In the genomic region with DNA sequence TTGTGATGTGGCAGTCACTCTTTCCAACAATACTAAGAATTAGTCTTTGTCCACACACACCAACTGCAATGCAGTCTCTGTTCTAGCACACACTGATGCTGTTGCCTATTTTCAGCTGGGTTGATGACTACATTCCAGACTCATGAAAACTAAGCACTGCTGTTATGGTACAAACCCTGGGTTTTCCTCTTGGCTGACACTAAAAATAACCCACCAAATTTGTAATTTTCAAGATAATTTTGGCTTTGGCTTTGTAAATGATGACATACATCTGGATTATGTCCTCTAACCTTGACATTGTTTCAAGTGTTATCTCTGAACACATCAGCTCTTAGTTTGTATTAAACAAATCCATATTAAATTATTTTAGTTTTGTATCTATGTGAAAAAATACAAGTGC, we compare ENCODE assay signal across 19 cellular contexts.
DNase-seq lines count a peak whose midpoint lies in the region; ATAC-seq, FAIRE-seq and TF ChIP-seq lines count a peak whose summit lies in the region.
"Had no signal": no experiment of that assay in that cellular context is flagged by ENCODE, and none has a peak within 500 bp of the region (broad histone marks: within the 10 kb centered on the region; RNA-seq: fewer than 3 reads in every experiment).

No MANE protein-coding gene starts in this region.

- no peak overlapping the region for H3K18ac ChIP-seq in IMR-90 (ENCODE audit: low read depth, low read length)

- H3K4ac ChIP-seq in IMR-90 (ENCODE audit: low read depth, low read length) = peak overlapping the region; percentile 8; the same call in 1 of the 2 replicates

- H3K36me3 ChIP-seq in IMR-90 (ENCODE audit: control insufficient read depth, insufficient read depth, low read length) (no peaks in the 10 kb centered on the region), GM12878 (ENCODE audit: control insufficient read depth in 2 of 2, insufficient read depth in 2 of 2, low read length in 1 of 2) (no peaks in the 10 kb centered on the region)
- H3K36me3 ChIP-seq: thoracic aorta had no signal

- CTCF ChIA-PET in IMR-90 (lab: Yijun Ruan, JAX) = no interaction called here
- CTCF ChIA-PET in GM12878 (lab: Yijun Ruan, JAX) = interaction anchor here (0.9 to 2.3 kb wide), 8 partner anchors 9 to 159 kb away, joined by 3 to 12 read pairs (median 4); no protein-coding TSS in a partner anchor

- no peak for FAIRE-seq in GM12878 (lab: Jason Lieb, UNC)
- FAIRE-seq: GM18507, islet of Langerhans had no signal

- H2AK5ac ChIP-seq in IMR-90 (ENCODE audit: low read depth, low read length) = no peak overlapping the region

- TF ChIP-seq POLR2A in IMR-90 (IDR thresholded peaks at IDR 0.05; ENCODE audit: low read depth, low read length) (no peak), GM12878 (IDR thresholded peaks at IDR 0.05; ENCODE audit: low read depth, low read length) (no peak)

- POLR2A ChIA-PET in IMR-90 (lab: Charles Lee; ENCODE audit: unreplicated experiment) = no interaction called here
- POLR2A ChIA-PET in GM12878 (lab: Charles Lee) = interaction anchor here (1.0 to 1.4 kb wide), 5 partner anchors 9 to 152 kb away, joined by 3 to 4 read pairs (median 3); no protein-coding TSS in a partner anchor

- DNase-seq in IMR-90 (peak; percentile 75), GM12878 (ENCODE audit: low read depth, low spot score) (no peak), hepatic stellate cell (ENCODE audit: low spot score) (peak; percentile 15), NCI-H2196 treated with DMSO at 0.1 percent for 48 hours (lab: John Stamatoyannopoulos, UW; ENCODE audit: unreplicated experiment) (no peak)
- DNase-seq: activated CD4-positive, alpha-beta T cell treated with anti-CD3 and anti-CD28 coated beads, Interleukin-2, amount 10 ng/mL, durations not matched to agents 24 days and 14 days; activated naive CD8-positive, alpha-beta T cell treated with anti-CD3 and anti-CD28 coated beads, Interleukin-2, amount 50 U/mL, for 24 hours; activated T-cell treated with anti-CD3 and anti-CD28 coated beads, Interleukin-2, amount 50 U/mL, for 4 hours; CD8-positive, alpha-beta memory T cell; dermis blood vessel endothelial cell; GDM1; NCI-H2171 treated with DMSO at 0.1 percent for 48 hours; SHP77 treated with DMSO at 0.1 percent for 48 hours had no signal

- no peak for TF ChIP-seq EP300 in GM12878 (IDR thresholded peaks at IDR 0.05; ENCODE audit: borderline replicate concordance in 1 of 2, control insufficient read depth in 1 of 2, low read depth in 2 of 2, low read length in 2 of 2)

- RAD21 ChIA-PET in GM12878 (lab: Charles Lee; ENCODE audit: unreplicated experiment) = interaction anchor here (1.0 to 5.4 kb wide), 9 partner anchors 10 to 160 kb away, joined by 3 to 48 read pairs (median 13); no protein-coding TSS in a partner anchor

- peak overlapping the region; percentile 65 for H2BK5ac ChIP-seq in IMR-90 (ENCODE audit: low read depth, low read length, poor library complexity, severe bottlenecking)

- H3K9me3 ChIP-seq in IMR-90 (ENCODE audit: control insufficient read depth, insufficient read depth, low read length) = no peaks in the 10 kb centered on the region
- no peaks in the 10 kb centered on the region; the same call in 1 of the 3 replicates for H3K9me3 ChIP-seq in GM12878 (replicated peaks; ENCODE audit: control insufficient read depth, insufficient read depth, low read length)
- H3K9me3 ChIP-seq: mucosa of descending colon, thoracic aorta had no signal

- peaks cover 9% of the 10 kb centered on the region for H3K9me1 ChIP-seq in IMR-90 (ENCODE audit: insufficient read depth, low read length)

- no peak for TF ChIP-seq RAD21 in IMR-90 (IDR thresholded peaks at IDR 0.05; ENCODE audit: low read length)
- no peak for TF ChIP-seq RAD21 in GM12878 (IDR thresholded peaks at IDR 0.05; ENCODE audit: insufficient read depth, low read depth, low read length)

- H3K79me2 ChIP-seq in GM12878 (ENCODE audit: control insufficient read depth, insufficient read depth, low read length) = no peaks in the 10 kb centered on the region

- TF ChIP-seq CTCF in IMR-90 (conservative IDR thresholded peaks at IDR 0.05; ENCODE audit: low read depth, low read length) (no peak), GM12878 (IDR thresholded peaks at IDR 0.05 in 2 of 3, conservative IDR thresholded peaks at IDR 0.05 in 1 of 3; ENCODE audit: control insufficient read depth in 2 of 3, extremely low read depth in 1 of 3, insufficient read depth in 1 of 3, low read depth in 3 of 3, low read length in 3 of 3) (no peak)

- peak overlapping the region; percentile 52; the same call in 1 of the 2 replicates for H3K27ac ChIP-seq in IMR-90 (ENCODE audit: insufficient read depth, low read length)
- H3K27ac ChIP-seq in GM12878 (ENCODE audit: control insufficient read depth, insufficient read depth) = no peak overlapping the region
- H3K27ac ChIP-seq in temporal lobe (ENCODE audit: low read depth, low read length) = peak overlapping the region; percentile 98
- H3K27ac ChIP-seq: thoracic aorta had no signal

- peak overlapping the region; percentile 27; the same call in 1 of the 2 replicates for H2BK20ac ChIP-seq in IMR-90 (ENCODE audit: low read depth, low read length)

- no peak overlapping the region for H2BK15ac ChIP-seq in IMR-90 (ENCODE audit: low read depth, low read length)

- no peak overlapping the region for H2AFZ ChIP-seq in IMR-90 (replicated peaks; ENCODE audit: low read length, poor library complexity)
- no peak overlapping the region for H2AFZ ChIP-seq in GM12878 (ENCODE audit: control insufficient read depth, low read depth, low read length)

- no peak overlapping the region for H3K23ac ChIP-seq in IMR-90 (ENCODE audit: low read depth, low read length)

- no peak overlapping the region for H3K14ac ChIP-seq in IMR-90 (replicated peaks; ENCODE audit: low read depth, low read length)

- H3K56ac ChIP-seq in IMR-90 (ENCODE audit: extremely low read depth, insufficient read depth, low read length) = no peak overlapping the region

- H3K9ac ChIP-seq in IMR-90 (ENCODE audit: low read depth, low read length) (no peak overlapping the region), GM12878 (ENCODE audit: control insufficient read depth, insufficient read depth, low read length) (no peak overlapping the region)

- H3K4me2 ChIP-seq in IMR-90 (ENCODE audit: low read depth, low read length) (no peak overlapping the region), GM12878 (ENCODE audit: control insufficient read depth, insufficient read depth) (no peak overlapping the region)

- H3K4me1 ChIP-seq in IMR-90 (ENCODE audit: control insufficient read depth, insufficient read depth, low read length) (peaks cover 6% of the 10 kb centered on the region), GM12878 (ENCODE audit: control insufficient read depth, insufficient read depth, low read length) (peaks cover 12% of the 10 kb centered on the region; the same call in 1 of the 2 replicates)

- H4K91ac ChIP-seq in IMR-90 (ENCODE audit: insufficient read depth, low read depth, low read length) = no peak overlapping the region

- intact Hi-C loops in IMR-90 (cut with micrococcal nuclease) (loop anchor here (1.0 kb wide), 1 partner anchor 148 kb away; no protein-coding TSS in a partner anchor), GM12878 (cut with micrococcal nuclease; ENCODE audit: unreplicated experiment) (loop anchor here (5.0 kb wide), 2 partner anchors 69 to 89 kb away; no protein-coding TSS in a partner anchor)

- H3K79me1 ChIP-seq in IMR-90 (ENCODE audit: low read depth in 1 of 2, low read length in 2 of 2) = 0 out of 4 replicates have a peak, but pooled peaks cover 0 to 3% of the 10 kb centered on the region in 2 experiments

- H3K27me3 ChIP-seq in IMR-90 (ENCODE audit: control insufficient read depth, insufficient read depth, low read length) = no peaks in the 10 kb centered on the region
- H3K27me3 ChIP-seq in GM12878 (replicated peaks in 1 of 2; ENCODE audit: control insufficient read depth in 2 of 2, insufficient read depth in 2 of 2, low read length in 1 of 2) = no peaks in the 10 kb centered on the region

- no peak overlapping the region for H2AK9ac ChIP-seq in IMR-90 (replicated peaks; ENCODE audit: low read depth, low read length, poor library complexity)

- H4K5ac ChIP-seq in IMR-90 (ENCODE audit: low read depth, low read length) = no peak overlapping the region

- H4K20me1 ChIP-seq in IMR-90 (ENCODE audit: insufficient read depth, low read length) (no peaks in the 10 kb centered on the region), GM12878 (ENCODE audit: control insufficient read depth, insufficient read depth) (no peaks in the 10 kb centered on the region)

- ATAC-seq in IMR-90 (ENCODE audit: low read depth) = peak; percentile 67
- no peak for ATAC-seq in GM12878
- ATAC-seq in esophagus mucosa = no peak
- no peak for ATAC-seq in GM18519 (IDR thresholded peaks at IDR 0.05; ENCODE audit: low FRiP score, unreplicated experiment)
- ATAC-seq: activated naive CD8-positive, alpha-beta T cell treated with anti-CD3 and anti-CD28 coated beads, Interleukin-2, amount 50 U/mL, for 24 hours; activated T-cell treated with anti-CD3 and anti-CD28 coated beads, Interleukin-2, amount 50 U/mL, for 4 hours; mucosa of descending colon had no signal

- H3K4me3 ChIP-seq in IMR-90 (ENCODE audit: insufficient read depth, low read depth, low read length) (no peak overlapping the region), GM12878 (no peak overlapping the region)
- H3K4me3 ChIP-seq: mucosa of descending colon, thoracic aorta had no signal

- dilution Hi-C loops in IMR-90 (cut with HindIII; ENCODE audit: low sequenced_read_pairs, unreplicated experiment) = no loop called here

- SMC1A ChIA-PET in GM12878 (lab: Charles Lee; ENCODE audit: uncharacterized antibody, unreplicated experiment) = interaction anchor here (0.7 to 8.6 kb wide), 21 partner anchors 10 to 485 kb away, joined by 3 to 120 read pairs (median 6); no protein-coding TSS in a partner anchor

- H2BK120ac ChIP-seq in IMR-90 (ENCODE audit: low read depth, low read length) = peak overlapping the region; percentile 26; the same call in 1 of the 2 replicates

- in situ Hi-C loops in IMR-90 (cut with MboI; ENCODE audit: low sequenced_read_pairs) = no loop called here
- in situ Hi-C loops in GM12878 (cut with MboI) = no loop called here

- peak overlapping the region in 1 of 2 experiments; percentile 48; a peak in 2 of 4 replicates for H4K8ac ChIP-seq in IMR-90 (ENCODE audit: low read depth in 2 of 2, low read length in 2 of 2)

- no TSS peak for BruUV-seq in IMR-90 (replicated peaks; lab: Mats Ljungman, UMichigan)
- no TSS peak for BruUV-seq in GM12878 (replicated peaks; lab: Mats Ljungman, UMichigan)

TF ChIP-seq in IMR-90, 13 proteins besides CTCF, POLR2A, EP300 and RAD21:
- TF ChIP-seq MAFK (IDR thresholded peaks at IDR 0.05; ENCODE audit: low read depth, low read length) (no peak), SMC3 (IDR thresholded peaks at IDR 0.05; ENCODE audit: low read depth, low read length) (no peak), NFE2L2 (IDR thresholded peaks at IDR 0.05; ENCODE audit: low read depth, low read length) (peak; percentile 44; the same call in 1 of the 2 replicates)

TF ChIP-seq in GM12878, 131 proteins besides CTCF, POLR2A, EP300 and RAD21 (continues in another document):
- TF ChIP-seq IKZF1 (conservative IDR thresholded peaks at IDR 0.05) (no peak), FOXM1 (IDR thresholded peaks at IDR 0.05; ENCODE audit: low read depth, low read length) (peak; percentile 21; the same call in 1 of the 2 replicates)

Comparison
In these comparisons a context has a peak if more than half of its experiments do, and no peak if none do; other contexts are left out.
1. DNase-seq: peak in IMR-90 (single experiment) and hepatic stellate cell (single experiment); none in GM12878 (single experiment) and NCI-H2196 treated with DMSO at 0.1 percent for 48 hours (single experiment).